In the genomic region with DNA sequence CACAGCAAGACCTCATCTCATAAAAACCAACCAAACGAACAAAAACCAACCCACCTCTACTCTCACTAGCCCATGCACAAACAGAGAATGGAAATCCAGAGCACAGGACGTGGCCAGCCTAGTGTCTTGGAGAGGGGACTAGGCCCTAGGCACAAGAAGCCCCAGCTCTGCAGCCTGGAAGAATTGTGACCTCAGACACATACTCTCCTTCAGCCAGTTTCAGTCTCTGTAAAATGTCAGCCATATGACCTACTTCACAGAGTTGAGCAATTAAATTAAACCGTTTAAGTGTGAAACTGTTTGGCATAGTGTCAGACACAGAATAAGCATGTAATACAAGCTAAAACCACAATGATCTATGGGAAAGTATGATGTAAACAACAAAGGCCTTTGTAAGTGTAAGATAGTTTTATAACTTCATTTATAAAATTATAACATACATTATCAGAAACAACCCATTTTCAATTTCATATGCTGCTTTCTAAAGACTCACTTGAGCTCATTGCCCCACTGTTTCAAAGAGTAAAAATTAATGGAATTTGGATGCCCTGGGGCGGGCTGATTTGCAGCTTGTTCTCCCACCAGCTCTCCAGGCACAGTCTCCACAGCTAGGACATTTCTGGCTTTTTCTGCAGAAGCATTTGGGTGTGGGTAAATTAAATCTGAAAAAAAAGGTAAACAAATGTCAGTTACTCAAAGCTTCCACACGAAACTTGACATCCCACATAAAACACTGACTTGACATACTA, we compare ENCODE assay signal across 1 cellular context.
A peak's percentile ranks its signal among the peaks of the same experiment; 100 is the strongest.
TF ChIP-seq lines count a peak whose summit lies in the region.

No MANE protein-coding gene starts in this region.

TF ChIP-seq in GM12878, 131 proteins besides CTCF, POLR2A, EP300 and RAD21 (continued from another document and continues in another):
- TF ChIP-seq, protein P1, sequence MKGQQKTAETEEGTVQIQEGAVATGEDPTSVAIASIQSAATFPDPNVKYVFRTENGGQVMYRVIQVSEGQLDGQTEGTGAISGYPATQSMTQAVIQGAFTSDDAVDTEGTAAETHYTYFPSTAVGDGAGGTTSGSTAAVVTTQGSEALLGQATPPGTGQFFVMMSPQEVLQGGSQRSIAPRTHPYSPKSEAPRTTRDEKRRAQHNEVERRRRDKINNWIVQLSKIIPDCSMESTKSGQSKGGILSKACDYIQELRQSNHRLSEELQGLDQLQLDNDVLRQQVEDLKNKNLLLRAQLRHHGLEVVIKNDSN (IDR thresholded peaks at IDR 0.05; ENCODE audit: borderline replicate concordance, extremely low read length, insufficient read depth, low read depth, low read length), result no peak
- TF ChIP-seq FOS (IDR thresholded peaks at IDR 0.05; ENCODE audit: borderline replicate concordance, extremely low read depth, insufficient read length), result no peak
- TF ChIP-seq RCOR1 (conservative IDR thresholded peaks at IDR 0.05; ENCODE audit: low read depth, low read length), result no peak
- TF ChIP-seq NKRF (conservative IDR thresholded peaks at IDR 0.05), result no peak
- no peak for TF ChIP-seq ZNF274 (IDR thresholded peaks at IDR 0.05; ENCODE audit: insufficient read depth, insufficient read length)
- no peak for TF ChIP-seq ZNF622 (IDR thresholded peaks at IDR 0.05)
- TF ChIP-seq PRDM15 (CRISPR knock-in tag; IDR thresholded peaks at IDR 0.05), result no peak
- TF ChIP-seq, protein P2, sequence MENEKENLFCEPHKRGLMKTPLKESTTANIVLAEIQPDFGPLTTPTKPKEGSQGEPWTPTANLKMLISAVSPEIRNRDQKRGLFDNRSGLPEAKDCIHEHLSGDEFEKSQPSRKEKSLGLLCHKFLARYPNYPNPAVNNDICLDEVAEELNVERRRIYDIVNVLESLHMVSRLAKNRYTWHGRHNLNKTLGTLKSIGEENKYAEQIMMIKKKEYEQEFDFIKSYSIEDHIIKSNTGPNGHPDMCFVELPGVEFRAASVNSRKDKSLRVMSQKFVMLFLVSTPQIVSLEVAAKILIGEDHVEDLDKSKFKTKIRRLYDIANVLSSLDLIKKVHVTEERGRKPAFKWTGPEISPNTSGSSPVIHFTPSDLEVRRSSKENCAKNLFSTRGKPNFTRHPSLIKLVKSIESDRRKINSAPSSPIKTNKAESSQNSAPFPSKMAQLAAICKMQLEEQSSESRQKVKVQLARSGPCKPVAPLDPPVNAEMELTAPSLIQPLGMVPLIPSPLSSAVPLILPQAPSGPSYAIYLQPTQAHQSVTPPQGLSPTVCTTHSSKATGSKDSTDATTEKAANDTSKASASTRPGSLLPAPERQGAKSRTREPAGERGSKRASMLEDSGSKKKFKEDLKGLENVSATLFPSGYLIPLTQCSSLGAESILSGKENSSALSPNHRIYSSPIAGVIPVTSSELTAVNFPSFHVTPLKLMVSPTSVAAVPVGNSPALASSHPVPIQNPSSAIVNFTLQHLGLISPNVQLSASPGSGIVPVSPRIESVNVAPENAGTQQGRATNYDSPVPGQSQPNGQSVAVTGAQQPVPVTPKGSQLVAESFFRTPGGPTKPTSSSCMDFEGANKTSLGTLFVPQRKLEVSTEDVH (IDR thresholded peaks at IDR 0.05; ENCODE audit: low read depth, partially characterized antibody), result no peak
- TF ChIP-seq, protein P3, sequence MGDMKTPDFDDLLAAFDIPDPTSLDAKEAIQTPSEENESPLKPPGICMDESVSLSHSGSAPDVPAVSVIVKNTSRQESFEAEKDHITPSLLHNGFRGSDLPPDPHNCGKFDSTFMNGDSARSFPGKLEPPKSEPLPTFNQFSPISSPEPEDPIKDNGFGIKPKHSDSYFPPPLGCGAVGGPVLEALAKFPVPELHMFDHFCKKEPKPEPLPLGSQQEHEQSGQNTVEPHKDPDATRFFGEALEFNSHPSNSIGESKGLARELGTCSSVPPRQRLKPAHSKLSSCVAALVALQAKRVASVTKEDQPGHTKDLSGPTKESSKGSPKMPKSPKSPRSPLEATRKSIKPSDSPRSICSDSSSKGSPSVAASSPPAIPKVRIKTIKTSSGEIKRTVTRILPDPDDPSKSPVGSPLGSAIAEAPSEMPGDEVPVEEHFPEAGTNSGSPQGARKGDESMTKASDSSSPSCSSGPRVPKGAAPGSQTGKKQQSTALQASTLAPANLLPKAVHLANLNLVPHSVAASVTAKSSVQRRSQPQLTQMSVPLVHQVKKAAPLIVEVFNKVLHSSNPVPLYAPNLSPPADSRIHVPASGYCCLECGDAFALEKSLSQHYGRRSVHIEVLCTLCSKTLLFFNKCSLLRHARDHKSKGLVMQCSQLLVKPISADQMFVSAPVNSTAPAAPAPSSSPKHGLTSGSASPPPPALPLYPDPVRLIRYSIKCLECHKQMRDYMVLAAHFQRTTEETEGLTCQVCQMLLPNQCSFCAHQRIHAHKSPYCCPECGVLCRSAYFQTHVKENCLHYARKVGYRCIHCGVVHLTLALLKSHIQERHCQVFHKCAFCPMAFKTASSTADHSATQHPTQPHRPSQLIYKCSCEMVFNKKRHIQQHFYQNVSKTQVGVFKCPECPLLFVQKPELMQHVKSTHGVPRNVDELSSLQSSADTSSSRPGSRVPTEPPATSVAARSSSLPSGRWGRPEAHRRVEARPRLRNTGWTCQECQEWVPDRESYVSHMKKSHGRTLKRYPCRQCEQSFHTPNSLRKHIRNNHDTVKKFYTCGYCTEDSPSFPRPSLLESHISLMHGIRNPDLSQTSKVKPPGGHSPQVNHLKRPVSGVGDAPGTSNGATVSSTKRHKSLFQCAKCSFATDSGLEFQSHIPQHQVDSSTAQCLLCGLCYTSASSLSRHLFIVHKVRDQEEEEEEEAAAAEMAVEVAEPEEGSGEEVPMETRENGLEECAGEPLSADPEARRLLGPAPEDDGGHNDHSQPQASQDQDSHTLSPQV (IDR thresholded peaks at IDR 0.05), result 0 out of 2 replicates have a peak, but pooled peaks have one; percentile 24
- TF ChIP-seq SMAD5 (IDR thresholded peaks at IDR 0.05; ENCODE audit: low read depth), result no peak
- no peak for TF ChIP-seq MYC (IDR thresholded peaks at IDR 0.05; ENCODE audit: insufficient read depth, insufficient read length, insufficient replicate concordance, low read length, severe bottlenecking)
- no peak for TF ChIP-seq CHD1 (IDR thresholded peaks at IDR 0.05; ENCODE audit: low read depth, low read length)
- TF ChIP-seq WRNIP1 (IDR thresholded peaks at IDR 0.05; ENCODE audit: borderline replicate concordance, low read depth, low read length), result no peak
- no peak for TF ChIP-seq EED (IDR thresholded peaks at IDR 0.05; ENCODE audit: low read depth)
- no peak for TF ChIP-seq ASH2L (IDR thresholded peaks at IDR 0.05; ENCODE audit: borderline replicate concordance, low read depth)
- TF ChIP-seq IKZF2 (IDR thresholded peaks at IDR 0.05), result peak; percentile 41 to 50; a peak in 2 of 4 replicates
- peak; percentile 39; the same call in 1 of the 2 replicates for TF ChIP-seq DPF2 (IDR thresholded peaks at IDR 0.05)
- TF ChIP-seq TCF12 (IDR thresholded peaks at IDR 0.05; ENCODE audit: low read depth, low read length), result no peak
- no peak for TF ChIP-seq ZBTB11 (CRISPR knock-in tag; IDR thresholded peaks at IDR 0.05)
- no peak for TF ChIP-seq YBX1 (IDR thresholded peaks at IDR 0.05)
- TF ChIP-seq SUPT20H (IDR thresholded peaks at IDR 0.05; ENCODE audit: borderline replicate concordance, control insufficient read depth, low read depth, low read length), result no peak
- peak; percentile 87; the same call in 1 of the 2 replicates for TF ChIP-seq HDGF (IDR thresholded peaks at IDR 0.05)
- TF ChIP-seq CBFB (IDR thresholded peaks at IDR 0.05; ENCODE audit: low read depth), result no peak
- no peak for TF ChIP-seq POLR2AphosphoS2 (IDR thresholded peaks at IDR 0.05; ENCODE audit: low read depth, low read length)
- no peak for TF ChIP-seq ZBED1 (IDR thresholded peaks at IDR 0.05; ENCODE audit: borderline replicate concordance)
- no peak for TF ChIP-seq CBX5 (IDR thresholded peaks at IDR 0.05; ENCODE audit: low read depth)
- no peak for TF ChIP-seq HDAC6 (IDR thresholded peaks at IDR 0.05; ENCODE audit: unreplicated experiment)
- no peak for TF ChIP-seq SIN3A (IDR thresholded peaks at IDR 0.05; ENCODE audit: low read depth, low read length)
- TF ChIP-seq, protein P4, sequence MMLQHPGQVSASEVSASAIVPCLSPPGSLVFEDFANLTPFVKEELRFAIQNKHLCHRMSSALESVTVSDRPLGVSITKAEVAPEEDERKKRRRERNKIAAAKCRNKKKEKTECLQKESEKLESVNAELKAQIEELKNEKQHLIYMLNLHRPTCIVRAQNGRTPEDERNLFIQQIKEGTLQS (IDR thresholded peaks at IDR 0.05; ENCODE audit: borderline replicate concordance, extremely low read depth, low read depth, low read length), result no peak
- no peak for TF ChIP-seq SUZ12 (IDR thresholded peaks at IDR 0.05; ENCODE audit: unreplicated experiment)
- TF ChIP-seq TCF3 (IDR thresholded peaks at IDR 0.05; ENCODE audit: borderline replicate concordance, insufficient read depth, low read depth, low read length), result no peak
- TF ChIP-seq NBN (IDR thresholded peaks at IDR 0.05), result 0 out of 2 replicates have a peak, but pooled peaks have one; percentile 53
- no peak for TF ChIP-seq ETV6 (conservative IDR thresholded peaks at IDR 0.05 in 1 of 2, IDR thresholded peaks at IDR 0.05 in 1 of 2; ENCODE audit: borderline replicate concordance in 1 of 2, low read depth in 1 of 2)
- peak; percentile 93 for TF ChIP-seq SKIL (IDR thresholded peaks at IDR 0.05; ENCODE audit: low read depth, poor library complexity, severe bottlenecking)
- TF ChIP-seq SP1 (IDR thresholded peaks at IDR 0.05; ENCODE audit: low read depth, low read length), result no peak
- no peak for TF ChIP-seq KAT2A (conservative IDR thresholded peaks at IDR 0.05; ENCODE audit: control insufficient read depth, low read depth, low read length)
- no peak for TF ChIP-seq SMARCA5 (IDR thresholded peaks at IDR 0.05)
